ENCODE assay signal across 11 cellular contexts in genomic region chr14:101814869-101815268, GRCh38. TPM values are rescaled to one million over a fixed set of nuclear protein-coding genes. Genes with fewer than 3 reads are reported as not detected.
A peak's percentile ranks its signal among the peaks of the same experiment; 100 is the strongest.
DNase-seq lines count a peak whose midpoint lies in the region; ATAC-seq, FAIRE-seq and TF ChIP-seq lines count a peak whose summit lies in the region.
"Had no signal": no experiment of that assay in that cellular context is flagged by ENCODE, and none has a peak within 500 bp of the region (broad histone marks: within the 10 kb centered on the region; RNA-seq: fewer than 3 reads in every experiment).

No MANE protein-coding gene starts in this region.

- H2BK15ac ChIP-seq in IMR-90 (ENCODE audit: low read depth, low read length) = no peak overlapping the region

- no peak for FAIRE-seq in RCC 7860 (lab: Jason Lieb, UNC)

- H2BK120ac ChIP-seq in IMR-90 (ENCODE audit: low read depth, low read length) = no peak overlapping the region

- TF ChIP-seq RAD21 in IMR-90 (IDR thresholded peaks at IDR 0.05; ENCODE audit: low read length) = no peak

- dilution Hi-C loops in IMR-90 (cut with HindIII; ENCODE audit: low sequenced_read_pairs, unreplicated experiment) = no loop called here

- H3K4me2 ChIP-seq in IMR-90 (ENCODE audit: low read depth, low read length) = no peak overlapping the region

- WGBS in IMR-90 (ENCODE audit: extremely low coverage in 2 of 2, insufficient read length in 1 of 2), 2 experiments = 94% methylated on average over 3 of the region's 5 CpGs; no CpG with 5 or more reads in 1 of the 2 experiments
- 51 to 79% methylated on average over 4 to 5 of the region's 5 CpGs for whole genome bisulfite sequencing in esophagus squamous epithelium, 2 donors
- 72 to 96% (median 79%) methylated on average over 4 to 5 of the region's 5 CpGs for WGBS in spleen, 5 donors

- H2AFZ ChIP-seq in IMR-90 (replicated peaks; ENCODE audit: low read length, poor library complexity) = no peak overlapping the region

- POLR2A ChIA-PET in IMR-90 (lab: Charles Lee; ENCODE audit: unreplicated experiment) = interaction anchor here (0.6 kb wide), 1 partner anchor 24 kb away, joined by 4 read pairs; no protein-coding TSS in a partner anchor

- H3K9me1 ChIP-seq in IMR-90 (ENCODE audit: insufficient read depth, low read length) = peaks cover 24% of the 10 kb centered on the region

- CTCF ChIA-PET in IMR-90 (lab: Yijun Ruan, JAX) = no interaction called here

- intact Hi-C loops in IMR-90 (cut with micrococcal nuclease) (no loop called here), esophagus squamous epithelium (cut with DNase I) (no loop called here), spleen (cut with DNase I; ENCODE audit: low total_unique reads) (no loop called here)

- no peak overlapping the region for H3K14ac ChIP-seq in IMR-90 (replicated peaks; ENCODE audit: low read depth, low read length)

- peaks cover 66% of the 10 kb centered on the region for H4K20me1 ChIP-seq in IMR-90 (ENCODE audit: insufficient read depth, low read length)

- no peak overlapping the region for H3K27ac ChIP-seq in IMR-90 (ENCODE audit: insufficient read depth, low read length)
- 0 out of 2 replicates have a peak overlapping the region, but pooled peaks have one; percentile 11 for H3K27ac ChIP-seq in VCaP
- H3K27ac ChIP-seq in esophagus squamous epithelium = peak overlapping the region; percentile 4 to 100 (median 86)
- peak overlapping the region; percentile 37 to 100 (median 98) for H3K27ac ChIP-seq in spleen

- H3K56ac ChIP-seq in IMR-90 (ENCODE audit: extremely low read depth, insufficient read depth, low read length) = no peak overlapping the region

- no peak for TF ChIP-seq POLR2A in IMR-90 (IDR thresholded peaks at IDR 0.05; ENCODE audit: low read depth, low read length)
- no peak for TF ChIP-seq POLR2A in esophagus squamous epithelium (IDR thresholded peaks at IDR 0.05)
- TF ChIP-seq POLR2A in spleen (IDR thresholded peaks at IDR 0.05) = no peak

- no peak overlapping the region for H4K5ac ChIP-seq in IMR-90 (ENCODE audit: low read depth, low read length)

- H3K9me3 ChIP-seq in IMR-90 (ENCODE audit: control insufficient read depth, insufficient read depth, low read length) (no peaks in the 10 kb centered on the region), esophagus squamous epithelium (no peaks in the 10 kb centered on the region), spleen (no peaks in the 10 kb centered on the region)

- H3K4me3 ChIP-seq in IMR-90 (ENCODE audit: insufficient read depth, low read depth, low read length) = no peak overlapping the region
- H3K4me3 ChIP-seq in esophagus squamous epithelium = peak overlapping the region in 1 of 4 donors; percentile 5
- H3K4me3 ChIP-seq in spleen = peak overlapping the region in 1 of 8 donors; percentile 80

- no peak overlapping the region for H2BK5ac ChIP-seq in IMR-90 (ENCODE audit: low read depth, low read length, poor library complexity, severe bottlenecking)

- H3K27me3 ChIP-seq in IMR-90 (ENCODE audit: control insufficient read depth, insufficient read depth, low read length) (no peaks in the 10 kb centered on the region), esophagus squamous epithelium (no peaks in the 10 kb centered on the region), spleen (replicated peaks in 1 of 7) (no peaks in the 10 kb centered on the region)

- H4K91ac ChIP-seq in IMR-90 (ENCODE audit: insufficient read depth, low read depth, low read length) = no peak overlapping the region

- H3K18ac ChIP-seq in IMR-90 (ENCODE audit: low read depth, low read length) = no peak overlapping the region

- H3K23ac ChIP-seq in IMR-90 (ENCODE audit: low read depth, low read length) = 0 out of 2 replicates have a peak overlapping the region, but pooled peaks have one; percentile 32

- no peak overlapping the region for H3K9ac ChIP-seq in IMR-90 (ENCODE audit: low read depth, low read length)

- in situ Hi-C loops in IMR-90 (cut with MboI; ENCODE audit: low sequenced_read_pairs) = no loop called here

- H2BK20ac ChIP-seq in IMR-90 (ENCODE audit: low read depth, low read length) = no peak overlapping the region

- no peak overlapping the region for H3K4ac ChIP-seq in IMR-90 (ENCODE audit: low read depth, low read length)

- H3K79me1 ChIP-seq in IMR-90 (ENCODE audit: low read depth in 1 of 2, low read length in 2 of 2) = peaks cover 16 to 74% of the 10 kb centered on the region in 2 experiments; a peak in 3 of 4 replicates

- no peak for DNase-seq in IMR-90
- no peak for DNase-seq in esophagus squamous epithelium (lab: John Stamatoyannopoulos, UW)
- no peak for DNase-seq in spleen
- DNase-seq in HK-2 (ENCODE audit: unreplicated experiment) = no peak
- no peak for DNase-seq in NCI-H524 (lab: John Stamatoyannopoulos, UW)
- no peak for DNase-seq in RCC 7860 (ENCODE audit: low spot score)
- DNase-seq: aorta, DMS153, HFFc6, SIG-M5 had no signal

- no peak overlapping the region for H4K8ac ChIP-seq in IMR-90 (ENCODE audit: low read depth in 2 of 2, low read length in 2 of 2)

- peaks cover 11% of the 10 kb centered on the region for H3K4me1 ChIP-seq in IMR-90 (ENCODE audit: control insufficient read depth, insufficient read depth, low read length)
- H3K4me1 ChIP-seq in esophagus squamous epithelium = peaks cover 33 to 84% (median 36%) of the 10 kb centered on the region in 3 donors
- peaks cover 52 to 95% (median 87%) of the 10 kb centered on the region in 6 donors for H3K4me1 ChIP-seq in spleen

- peaks cover 6% of the 10 kb centered on the region; the same call in 1 of the 2 replicates for H3K36me3 ChIP-seq in IMR-90 (ENCODE audit: control insufficient read depth, insufficient read depth, low read length)
- H3K36me3 ChIP-seq in esophagus squamous epithelium = peaks cover 0 to 37% (median 0%) of the 10 kb centered on the region in 3 donors
- peaks cover 0 to 53% (median 5%) of the 10 kb centered on the region in 6 donors for H3K36me3 ChIP-seq in spleen

- TF ChIP-seq CTCF in IMR-90 (conservative IDR thresholded peaks at IDR 0.05; ENCODE audit: low read depth, low read length) = no peak
- no peak for TF ChIP-seq CTCF in VCaP (conservative IDR thresholded peaks at IDR 0.05)
- TF ChIP-seq CTCF in esophagus squamous epithelium (IDR thresholded peaks at IDR 0.05) = no peak
- no peak for TF ChIP-seq CTCF in spleen (IDR thresholded peaks at IDR 0.05 in 8 of 11, conservative IDR thresholded peaks at IDR 0.05 in 3 of 11)

- no peak for ATAC-seq in IMR-90 (ENCODE audit: low read depth)

- H2AK5ac ChIP-seq in IMR-90 (ENCODE audit: low read depth, low read length) = no peak overlapping the region

- peak overlapping the region; percentile 44 for H2AK9ac ChIP-seq in IMR-90 (replicated peaks; ENCODE audit: low read depth, low read length, poor library complexity)

- no TSS peak for BruUV-seq in IMR-90 (replicated peaks; lab: Mats Ljungman, UMichigan)

TF ChIP-seq in IMR-90, 13 proteins besides CTCF, POLR2A, EP300 and RAD21:
- no peak for TF ChIP-seq ELK1 (IDR thresholded peaks at IDR 0.05; ENCODE audit: borderline replicate concordance, low read depth, low read length)
- no peak for TF ChIP-seq BHLHE40 (IDR thresholded peaks at IDR 0.05; ENCODE audit: low read depth, low read length)
- no peak for TF ChIP-seq MXI1 (IDR thresholded peaks at IDR 0.05; ENCODE audit: borderline replicate concordance, low read depth, low read length)
- no peak for TF ChIP-seq MAFK (IDR thresholded peaks at IDR 0.05; ENCODE audit: low read depth, low read length)
- no peak for TF ChIP-seq CHD1 (IDR thresholded peaks at IDR 0.05; ENCODE audit: low read depth, low read length)
- TF ChIP-seq RCOR1 (IDR thresholded peaks at IDR 0.05; ENCODE audit: insufficient replicate concordance, low read length) = no peak
- no peak for TF ChIP-seq FOS (IDR thresholded peaks at IDR 0.05; ENCODE audit: low read depth, low read length)
- TF ChIP-seq NFE2L2 (IDR thresholded peaks at IDR 0.05; ENCODE audit: low read depth, low read length) = no peak
- no peak for TF ChIP-seq RFX5 (IDR thresholded peaks at IDR 0.05; ENCODE audit: low read depth, low read length)
- TF ChIP-seq SMC3 (IDR thresholded peaks at IDR 0.05; ENCODE audit: low read depth, low read length) = no peak
- TF ChIP-seq MAZ (IDR thresholded peaks at IDR 0.05; ENCODE audit: borderline replicate concordance, low read depth, low read length) = no peak
- TF ChIP-seq CEBPB (IDR thresholded peaks at IDR 0.05; ENCODE audit: low read depth, low read length) = no peak
- no peak for TF ChIP-seq USF2 (IDR thresholded peaks at IDR 0.05; ENCODE audit: low read depth, low read length)

RNA-seq across cellular contexts. Expression of gene PPP2R5C, which starts 53.4 kb away (rescaled TPM):
- total RNA-seq in IMR-90 (2012; rRNA removed) (78.7 and 107 TPM in 2 replicates), esophagus squamous epithelium (10 to 100 TPM; 66.3 to 92.3 (median 83.4) TPM), spleen (100 to 1,000 TPM; 193 to 322 (median 219) TPM)
- polyA plus RNA-seq in IMR-90 (2012; rRNA removed) (56.7 and 65.9 TPM in 2 replicates), spleen (10 to 100 TPM; 80.8 to 95.3 (median 84.4) TPM)
- polyA plus RNA-seq in IMR-90 (2012; cell fraction: cytosol; rRNA removed) = 15.8 and 38.8 TPM in 2 replicates
- polyA plus RNA-seq in IMR-90 (2012; cell fraction: nucleus; rRNA removed; ENCODE audit: low replicate concordance) = 29.0 and 68.7 TPM in 2 replicates
